18 cellular contexts compared by ENCODE assay signal in the genomic region with DNA sequence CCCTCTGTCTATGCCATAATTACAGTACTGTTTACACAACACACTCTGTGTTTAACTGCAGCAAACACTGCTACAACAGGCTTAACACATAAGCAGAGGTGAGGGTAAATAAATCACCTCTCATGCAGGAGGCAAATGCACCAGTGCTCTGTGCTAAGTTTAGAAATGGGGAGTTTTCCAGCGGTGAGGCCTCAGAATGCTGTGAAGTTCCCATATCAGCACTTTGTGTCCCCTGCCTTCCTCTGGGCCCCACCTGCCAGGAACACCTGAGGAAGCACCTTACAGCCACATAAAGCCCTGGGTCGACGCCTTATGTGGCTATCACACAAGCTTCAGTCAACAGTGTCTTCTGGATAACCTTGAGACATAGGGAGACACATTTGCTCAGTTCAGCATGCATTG.
"Had no signal": no experiment of that assay in that cellular context is flagged by ENCODE, and none has a peak within 500 bp of the region (broad histone marks: within the 10 kb centered on the region; RNA-seq: fewer than 3 reads in every experiment).

No MANE protein-coding gene starts in this region.

- H3K27me3 ChIP-seq: vagina had no signal

- H3K4me1 ChIP-seq: tibial artery, vagina had no signal

- H3K4me3 ChIP-seq: lower lobe of right lung, skin epidermis, tibial artery, vagina had no signal

- DNase-seq: activated B cell treated with CpG ODN at 0.5 μM for 24 hours; activated CD4-positive, alpha-beta T cell treated with anti-CD3 and anti-CD28 coated beads for 48 hours; activated CD8-positive, alpha-beta memory T cell treated with anti-CD3 and anti-CD28 coated beads, Interleukin-2, amount 50 U/mL, for 4 hours; activated CD8-positive, alpha-beta T cell treated with anti-CD3 and anti-CD28 coated beads, Interleukin-2, amount 10 ng/mL, durations not matched to agents 7 days and 5 days; activated gamma-delta T cell; activated T-cell treated with anti-CD3 and anti-CD28 coated beads, Interleukin-2, amount 50 U/mL, for 72 hours; amniotic stem cell; caudate nucleus; kidney; lower lobe of right lung; retina; stimulated activated CD4-positive, alpha-beta T cell treated with anti-CD3 and anti-CD28 coated beads, Interleukin-15, amount 100 ng/mL, for 24 hours; stimulated activated CD4-positive, alpha-beta T cell treated with anti-CD3 and anti-CD28 coated beads, Interleukin-4, amount 100 ng/mL, for 1 hour; stimulated activated naive CD4-positive, alpha-beta T cell; tibial artery had no signal

- H3K36me3 ChIP-seq: lower lobe of right lung, tibial artery, vagina had no signal

- ATAC-seq: activated CD8-positive, alpha-beta T cell treated with anti-CD3 and anti-CD28 coated beads, Interleukin-2, amount 10 ng/mL, durations not matched to agents 7 days and 5 days; activated T-cell treated with anti-CD3 and anti-CD28 coated beads, Interleukin-2, amount 50 U/mL, for 72 hours; esophagus mucosa; lower lobe of right lung had no signal

- H3K27ac ChIP-seq: lower lobe of right lung, skin epidermis, tibial artery, vagina had no signal

- H3K9me3 ChIP-seq: lower lobe of right lung, vagina had no signal
